2 cellular contexts compared by ENCODE assay signal in the genomic region with DNA sequence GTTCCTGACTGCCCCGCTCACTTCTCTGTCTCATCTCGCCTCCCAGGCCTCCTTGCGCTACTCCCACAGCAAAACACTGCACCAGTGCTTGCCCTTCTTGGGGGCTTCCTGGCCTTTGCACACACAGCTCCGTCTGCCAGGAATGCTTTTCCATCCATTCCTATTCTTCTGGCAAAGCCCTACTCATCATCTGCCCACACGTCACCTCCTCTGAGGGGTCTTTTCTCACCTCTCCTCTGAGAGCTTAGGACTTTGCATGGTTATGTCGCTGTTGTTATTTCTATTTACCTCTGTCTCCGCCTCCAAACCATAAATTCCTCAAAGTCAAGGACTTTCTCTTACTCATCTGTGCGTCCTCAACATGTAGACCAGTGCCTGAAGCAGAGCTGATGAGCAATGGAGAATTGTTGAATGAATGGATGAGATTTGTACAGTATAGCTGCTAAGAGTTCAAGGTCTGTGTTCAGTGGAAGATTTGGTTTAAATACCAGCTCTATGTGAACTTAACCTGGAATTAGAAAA.
TF ChIP-seq lines count a peak whose summit lies in the region.

No MANE protein-coding gene starts in this region.

TF ChIP-seq in liver, 16 proteins besides CTCF, POLR2A, EP300 and RAD21:
- TF ChIP-seq HNF4A (conservative IDR thresholded peaks at IDR 0.05) = no peak

TF ChIP-seq in HepG2, 621 proteins besides CTCF, POLR2A, EP300 and RAD21:
- TF ChIP-seq ZNF484 (CRISPR knock-in tag; IDR thresholded peaks at IDR 0.05; ENCODE audit: borderline replicate concordance, low read depth) (no peak), TBX2 (CRISPR knock-in tag; IDR thresholded peaks at IDR 0.05; ENCODE audit: borderline replicate concordance) (no peak), XBP1 (CRISPR knock-in tag; IDR thresholded peaks at IDR 0.05) (no peak), NFIC (IDR thresholded peaks at IDR 0.05; ENCODE audit: low read length) (no peak), KDM6A (CRISPR knock-in tag; IDR thresholded peaks at IDR 0.05; ENCODE audit: low read depth) (no peak), ZNF891 (CRISPR knock-in tag; IDR thresholded peaks at IDR 0.05) (no peak)
- TF ChIP-seq, protein P1, sequence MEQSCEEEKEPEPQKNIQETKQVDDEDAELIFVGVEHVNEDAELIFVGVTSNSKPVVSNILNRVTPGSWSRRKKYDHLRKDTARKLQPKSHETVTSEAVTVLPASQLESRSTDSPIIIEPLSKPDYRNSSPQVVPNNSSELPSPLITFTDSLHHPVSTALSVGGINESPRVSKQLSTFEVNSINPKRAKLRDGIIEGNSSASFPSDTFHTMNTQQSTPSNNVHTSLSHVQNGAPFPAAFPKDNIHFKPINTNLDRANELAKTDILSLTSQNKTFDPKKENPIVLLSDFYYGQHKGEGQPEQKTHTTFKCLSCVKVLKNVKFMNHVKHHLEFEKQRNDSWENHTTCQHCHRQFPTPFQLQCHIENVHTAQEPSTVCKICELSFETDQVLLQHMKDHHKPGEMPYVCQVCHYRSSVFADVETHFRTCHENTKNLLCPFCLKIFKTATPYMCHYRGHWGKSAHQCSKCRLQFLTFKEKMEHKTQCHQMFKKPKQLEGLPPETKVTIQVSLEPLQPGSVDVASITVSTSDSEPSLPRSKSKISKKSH (CRISPR knock-in tag; IDR thresholded peaks at IDR 0.05; ENCODE audit: borderline replicate concordance) = no peak
- TF ChIP-seq, protein P2, sequence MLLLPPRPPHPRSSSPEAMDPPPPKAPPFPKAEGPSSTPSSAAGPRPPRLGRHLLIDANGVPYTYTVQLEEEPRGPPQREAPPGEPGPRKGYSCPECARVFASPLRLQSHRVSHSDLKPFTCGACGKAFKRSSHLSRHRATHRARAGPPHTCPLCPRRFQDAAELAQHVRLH (CRISPR knock-in tag; IDR thresholded peaks at IDR 0.05; ENCODE audit: borderline replicate concordance, low read depth) = no peak
- TF ChIP-seq, protein P3, sequence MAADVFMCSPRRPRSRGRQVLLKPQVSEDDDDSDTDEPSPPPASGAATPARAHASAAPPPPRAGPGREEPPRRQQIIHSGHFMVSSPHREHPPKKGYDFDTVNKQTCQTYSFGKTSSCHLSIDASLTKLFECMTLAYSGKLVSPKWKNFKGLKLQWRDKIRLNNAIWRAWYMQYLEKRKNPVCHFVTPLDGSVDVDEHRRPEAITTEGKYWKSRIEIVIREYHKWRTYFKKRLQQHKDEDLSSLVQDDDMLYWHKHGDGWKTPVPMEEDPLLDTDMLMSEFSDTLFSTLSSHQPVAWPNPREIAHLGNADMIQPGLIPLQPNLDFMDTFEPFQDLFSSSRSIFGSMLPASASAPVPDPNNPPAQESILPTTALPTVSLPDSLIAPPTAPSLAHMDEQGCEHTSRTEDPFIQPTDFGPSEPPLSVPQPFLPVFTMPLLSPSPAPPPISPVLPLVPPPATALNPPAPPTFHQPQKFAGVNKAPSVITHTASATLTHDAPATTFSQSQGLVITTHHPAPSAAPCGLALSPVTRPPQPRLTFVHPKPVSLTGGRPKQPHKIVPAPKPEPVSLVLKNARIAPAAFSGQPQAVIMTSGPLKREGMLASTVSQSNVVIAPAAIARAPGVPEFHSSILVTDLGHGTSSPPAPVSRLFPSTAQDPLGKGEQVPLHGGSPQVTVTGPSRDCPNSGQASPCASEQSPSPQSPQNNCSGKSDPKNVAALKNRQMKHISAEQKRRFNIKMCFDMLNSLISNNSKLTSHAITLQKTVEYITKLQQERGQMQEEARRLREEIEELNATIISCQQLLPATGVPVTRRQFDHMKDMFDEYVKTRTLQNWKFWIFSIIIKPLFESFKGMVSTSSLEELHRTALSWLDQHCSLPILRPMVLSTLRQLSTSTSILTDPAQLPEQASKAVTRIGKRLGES (CRISPR knock-in tag; IDR thresholded peaks at IDR 0.05; ENCODE audit: borderline replicate concordance) = no peak
